1 cellular context compared by ENCODE assay signal in the genomic region with DNA sequence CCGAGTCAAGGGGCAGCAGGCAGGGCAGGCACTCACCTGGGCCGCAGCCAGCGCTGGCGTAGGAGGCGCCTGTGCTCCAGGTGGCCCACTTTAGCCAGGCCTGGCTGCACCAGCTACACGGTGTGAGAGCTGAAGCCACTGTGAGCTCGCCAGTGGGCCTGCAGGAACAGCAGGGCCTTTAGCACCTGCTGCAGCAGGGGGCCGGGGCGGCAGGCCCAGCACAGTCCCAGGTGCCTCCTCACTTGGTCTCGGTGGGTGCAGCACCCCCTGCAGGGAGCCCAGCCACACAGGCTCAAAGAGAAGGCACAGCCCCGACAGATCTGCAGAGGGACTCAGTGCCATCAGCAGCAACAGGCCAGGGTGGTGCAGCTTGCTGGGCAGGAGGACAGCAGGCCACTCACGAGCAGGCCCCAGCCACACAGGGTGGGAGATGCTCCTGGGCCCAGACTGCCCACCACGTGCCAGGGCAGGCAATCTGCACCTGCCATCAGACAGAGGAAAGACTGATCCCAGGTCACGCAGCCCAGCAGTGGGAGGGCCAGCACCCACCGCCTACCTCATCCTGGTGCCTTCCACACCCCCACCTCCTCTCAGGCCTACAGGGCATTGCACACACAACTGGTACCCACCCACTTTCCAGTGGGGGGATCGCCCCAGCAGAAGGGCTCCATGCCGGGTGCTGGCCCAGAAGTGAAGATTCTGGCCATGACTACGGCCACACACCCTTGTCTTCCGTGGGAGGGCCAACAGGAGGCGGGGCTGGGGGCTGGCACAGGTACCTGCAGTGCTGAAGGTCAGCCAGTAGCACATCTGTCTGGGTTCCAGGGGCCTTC.
TF ChIP-seq lines count a peak whose summit lies in the region.

No MANE protein-coding gene starts in this region.

TF ChIP-seq in HCT116, 20 proteins besides CTCF, POLR2A, EP300 and RAD21:
- TF ChIP-seq YY1 (IDR thresholded peaks at IDR 0.05; ENCODE audit: extremely low read depth, insufficient replicate concordance, low read depth, low read length), result no peak
- no peak for TF ChIP-seq CEBPB (IDR thresholded peaks at IDR 0.05; ENCODE audit: low read depth)
- TF ChIP-seq, protein P1, sequence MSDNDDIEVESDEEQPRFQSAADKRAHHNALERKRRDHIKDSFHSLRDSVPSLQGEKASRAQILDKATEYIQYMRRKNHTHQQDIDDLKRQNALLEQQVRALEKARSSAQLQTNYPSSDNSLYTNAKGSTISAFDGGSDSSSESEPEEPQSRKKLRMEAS (IDR thresholded peaks at IDR 0.05), result no peak
- TF ChIP-seq POLR2AphosphoS5 (IDR thresholded peaks at IDR 0.05; ENCODE audit: low read depth, low read length), result no peak
- TF ChIP-seq ELF1 (IDR thresholded peaks at IDR 0.05; ENCODE audit: borderline replicate concordance, low read depth), result no peak
- TF ChIP-seq CBX3 (IDR thresholded peaks at IDR 0.05; ENCODE audit: low read depth), result no peak
- TF ChIP-seq EGR1 (IDR thresholded peaks at IDR 0.05; ENCODE audit: low read depth), result no peak
- TF ChIP-seq TCF7L2 (IDR thresholded peaks at IDR 0.05; ENCODE audit: borderline replicate concordance, extremely low read depth, insufficient read depth, insufficient read length), result no peak
- no peak for TF ChIP-seq EZH2 (IDR thresholded peaks at IDR 0.05)
- TF ChIP-seq ZBTB33 (IDR thresholded peaks at IDR 0.05; ENCODE audit: extremely low read depth, insufficient replicate concordance, low read length), result no peak
- TF ChIP-seq ZFX (IDR thresholded peaks at IDR 0.05), result no peak
- TF ChIP-seq EZH2phosphoT487 (IDR thresholded peaks at IDR 0.05; ENCODE audit: borderline replicate concordance), result no peak
- TF ChIP-seq REST (IDR thresholded peaks at IDR 0.05; ENCODE audit: low read depth), result no peak
- TF ChIP-seq SRF (IDR thresholded peaks at IDR 0.05; ENCODE audit: low read depth), result no peak
